8 cellular contexts compared by ENCODE assay signal in the genomic region with DNA sequence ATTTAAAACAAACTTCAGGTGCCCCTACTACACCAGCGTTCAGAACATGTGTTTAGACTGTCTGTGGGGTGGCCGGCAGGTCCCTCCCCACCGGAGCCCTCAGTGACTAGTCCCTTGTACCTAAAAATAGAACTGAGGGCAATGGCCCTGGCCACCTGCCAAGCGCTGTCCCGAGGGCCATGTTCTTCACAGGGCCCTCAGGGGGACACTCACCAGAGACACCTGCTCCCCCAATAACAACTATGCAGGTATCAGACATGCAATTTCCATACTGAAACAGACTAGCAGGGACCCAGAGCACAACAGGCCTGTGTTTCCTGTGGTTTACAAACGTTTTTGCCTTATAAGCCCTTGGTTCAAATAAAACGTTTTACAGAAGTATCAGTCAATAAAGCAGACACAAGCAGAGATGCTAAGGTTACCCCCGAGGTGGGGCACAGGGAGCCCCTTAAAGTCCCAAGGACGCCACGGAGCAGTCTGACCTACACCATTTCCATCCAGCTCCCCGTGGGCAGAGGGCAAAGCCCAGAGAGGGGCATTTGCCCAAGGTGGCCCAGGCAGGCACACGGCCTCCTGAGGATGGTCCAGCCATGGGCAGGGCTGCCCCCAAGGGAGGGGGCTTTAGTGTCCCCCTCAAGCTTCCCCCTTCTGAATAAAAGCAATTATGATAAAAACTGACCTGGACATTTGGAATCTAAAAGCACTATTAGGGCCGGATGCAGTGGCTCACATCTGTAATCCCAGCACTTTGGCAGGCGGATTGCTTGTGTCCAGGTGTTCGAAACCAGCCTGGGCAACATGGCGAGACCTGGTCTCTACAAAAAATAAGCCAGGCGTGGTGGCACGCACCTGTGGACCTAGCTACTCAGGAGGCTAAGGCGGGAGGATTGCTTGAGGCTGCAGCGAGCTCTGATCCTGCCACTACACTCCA. TPM values are rescaled to one million over a fixed set of nuclear protein-coding genes. Genes with fewer than 3 reads are reported as not detected.
DNase-seq lines count a peak whose midpoint lies in the region; ATAC-seq and TF ChIP-seq lines count a peak whose summit lies in the region.

No MANE protein-coding gene starts in this region.

- 74% methylated on average over 20 of the region's 20 CpGs for WGBS in smooth muscle cell (ENCODE audit: low lambda C conversion rate)
- WGBS in stomach, 5 donors = 64 to 74% (median 68%) methylated on average over 17 to 20 of the region's 20 CpGs

- peak; percentile 90 for DNase-seq in COLO668 (lab: John Stamatoyannopoulos, UW; ENCODE audit: unreplicated experiment)
- DNase-seq in NCI-H1436 (lab: John Stamatoyannopoulos, UW) = peak; percentile 71
- peak; percentile 64 for DNase-seq in left cardiac atrium
- no peak for DNase-seq in smooth muscle cell (lab: John Stamatoyannopoulos, UW; ENCODE audit: unreplicated experiment)
- no peak for DNase-seq in stomach
- no peak for DNase-seq in NCI-H446 (lab: John Stamatoyannopoulos, UW)

- no peak overlapping the region for H3K4me2 ChIP-seq in smooth muscle cell

- no peak overlapping the region for H2AFZ ChIP-seq in smooth muscle cell (ENCODE audit: low read depth)

- no peak overlapping the region for H3K9ac ChIP-seq in smooth muscle cell (ENCODE audit: low read depth)

- ATAC-seq in GM21723 (IDR thresholded peaks at IDR 0.05; ENCODE audit: unreplicated experiment) (peak; percentile 79), left cardiac atrium (peak; percentile 43 to 59), GM21717 (IDR thresholded peaks at IDR 0.05; ENCODE audit: unreplicated experiment) (no peak)

- no peak for TF ChIP-seq CTCF in smooth muscle cell (IDR thresholded peaks at IDR 0.05; ENCODE audit: borderline replicate concordance, insufficient read depth, poor library complexity, severe bottlenecking)
- no peak for TF ChIP-seq CTCF in stomach (IDR thresholded peaks at IDR 0.05)

- H3K27ac ChIP-seq in smooth muscle cell (ENCODE audit: low read depth) (no peak overlapping the region), stomach (no peak overlapping the region)

- no peaks in the 10 kb centered on the region for H3F3A ChIP-seq in smooth muscle cell (ENCODE audit: low read depth)

- H3K36me3 ChIP-seq in smooth muscle cell (ENCODE audit: low read depth) = no peaks in the 10 kb centered on the region
- H3K36me3 ChIP-seq in stomach = no peaks in the 10 kb centered on the region

- no peak for TF ChIP-seq EP300 in stomach (IDR thresholded peaks at IDR 0.05)

- H3K27me3 ChIP-seq in smooth muscle cell (ENCODE audit: low read depth) = no peaks in the 10 kb centered on the region
- no peaks in the 10 kb centered on the region for H3K27me3 ChIP-seq in stomach

- H4K20me1 ChIP-seq in smooth muscle cell (ENCODE audit: low read depth) = no peaks in the 10 kb centered on the region

- no peak overlapping the region for H3K4me3 ChIP-seq in smooth muscle cell
- no peak overlapping the region for H3K4me3 ChIP-seq in stomach

- TF ChIP-seq POLR2A in stomach (IDR thresholded peaks at IDR 0.05) = no peak

- H3K9me3 ChIP-seq in smooth muscle cell (replicated peaks; ENCODE audit: low read depth) = no peaks in the 10 kb centered on the region
- H3K9me3 ChIP-seq in stomach = no peaks in the 10 kb centered on the region

- H3K79me2 ChIP-seq in smooth muscle cell (ENCODE audit: low read depth) = no peaks in the 10 kb centered on the region

- intact Hi-C loops in left cardiac atrium (cut with DNase I) (no loop called here), stomach (cut with DNase I; ENCODE audit: low total_unique reads) (no loop called here)

- H3K4me1 ChIP-seq in smooth muscle cell (ENCODE audit: low read depth) = peaks cover 6% of the 10 kb centered on the region
- peaks cover 0 to 5% (median 0%) of the 10 kb centered on the region in 4 donors for H3K4me1 ChIP-seq in stomach

RNA-seq across cellular contexts. Expression of a gene that starts 0.9 kb away (rescaled TPM):
- total RNA-seq in left cardiac atrium (100 to 1,000 TPM; 230 to 333 TPM), smooth muscle cell (0.13 and 0.22 TPM in 2 replicates), stomach (under 1 TPM in 1 of 5 donors, not detected in 4; 0.18 TPM)
- polyA plus RNA-seq in smooth muscle cell (0.06 and 0.33 TPM in 2 replicates), stomach (under 1 TPM; 0.05 to 0.46 (median 0.06) TPM)

RNA-seq across cellular contexts. Expression of a gene that starts 59.6 kb away (rescaled TPM):
- total RNA-seq in left cardiac atrium = 1 to 10 TPM; 2.0 to 2.1 TPM
- 10.9 and 29.4 TPM in 2 replicates for total RNA-seq in smooth muscle cell
- polyA plus RNA-seq in smooth muscle cell = 15.6 and 22.4 TPM in 2 replicates
- total RNA-seq in stomach = 1 to 10 TPM in 3 of 5 donors, under 1 TPM in 1, not detected in 1; 0.58 to 8.3 (median 5.5) TPM
- polyA plus RNA-seq in stomach = 1 to 10 TPM; 3.4 to 4.4 (median 3.8) TPM

Comparison
In these comparisons a context has a peak if more than half of its experiments do, and no peak if none do; other contexts are left out.
1. DNase-seq: peak in COLO668 (single experiment), NCI-H1436 (single experiment) and left cardiac atrium (single experiment); none in smooth muscle cell (single experiment), stomach (single experiment) and NCI-H446 (0 of 2).
2. RNA of a gene that starts 0.9 kb away (total RNA-seq): 230 to 333 TPM in left cardiac atrium; 0.13 to 0.22 TPM in smooth muscle cell and 0.18 TPM in stomach; every median in the first group is over 100 times any median in the second.